Comparison of ENCODE assay signal across 14 cellular contexts in genomic region chr7:127798023-127798422, GRCh38.
DNase-seq lines count a peak whose midpoint lies in the region; ATAC-seq and TF ChIP-seq lines count a peak whose summit lies in the region.
"Had no signal": no experiment of that assay in that cellular context is flagged by ENCODE, and none has a peak within 500 bp of the region (broad histone marks: within the 10 kb centered on the region; RNA-seq: fewer than 3 reads in every experiment).

No MANE protein-coding gene starts in this region.

- peaks cover 7% of the 10 kb centered on the region for H3K4me1 Mint-ChIP-seq in HFFc6 (ENCODE audit: low read depth)

- H3K4me1 ChIP-seq in heart left ventricle, result peaks cover 0 to 48% (median 20%) of the 10 kb centered on the region in 12 donors
- peaks cover 39% of the 10 kb centered on the region for H3K4me1 ChIP-seq in adipocyte (ENCODE audit: control insufficient read depth, insufficient read depth, low read length)
- H3K4me1 ChIP-seq in uterus, result no peaks in the 10 kb centered on the region
- H3K4me1 ChIP-seq: foreskin keratinocyte had no signal

- no peak for TF ChIP-seq POLR2A in heart left ventricle (IDR thresholded peaks at IDR 0.05)
- no peak for TF ChIP-seq POLR2A in uterus (IDR thresholded peaks at IDR 0.05)

- H3K4me3 ChIP-seq in heart left ventricle, result no peak overlapping the region
- H3K4me3 ChIP-seq in adipocyte (ENCODE audit: low read length), result no peak overlapping the region
- H3K4me3 ChIP-seq in fibroblast of villous mesenchyme (ENCODE audit: low read depth, low read length), result no peak overlapping the region
- no peak overlapping the region for H3K4me3 ChIP-seq in uterus

- ATAC-seq in heart left ventricle (no peak), left ventricle myocardium superior (no peak)
- ATAC-seq: activated CD4-positive, CD25-positive, alpha-beta regulatory T cell treated with anti-CD3 and anti-CD28 coated beads, Interleukin-2, amount 50 U/mL, for 24 hours; foreskin keratinocyte; naive thymus-derived CD8-positive, alpha-beta T cell had no signal

- H3K9me3 ChIP-seq in heart left ventricle (no peaks in the 10 kb centered on the region), adipocyte (ENCODE audit: control insufficient read depth, low read length) (no peaks in the 10 kb centered on the region), uterus (no peaks in the 10 kb centered on the region)

- peaks cover 3% of the 10 kb centered on the region; the same call in 1 of the 2 replicates for H3K27me3 Mint-ChIP-seq in HFFc6 (ENCODE audit: insufficient read depth)
- H3K27me3 Mint-ChIP-seq: IgD-negative memory B cell; naive thymus-derived CD8-positive, alpha-beta T cell had no signal

- 67 to 80% (median 79%) methylated on average over 3 of the region's 3 CpGs for WGBS in heart left ventricle, 4 donors

- H3K27me3 ChIP-seq in heart left ventricle (no peaks in the 10 kb centered on the region), adipocyte (replicated peaks; ENCODE audit: control insufficient read depth, insufficient read depth, low read length) (no peaks in the 10 kb centered on the region), uterus (no peaks in the 10 kb centered on the region)
- H3K27me3 ChIP-seq: foreskin keratinocyte had no signal

- TF ChIP-seq CTCF in heart left ventricle (IDR thresholded peaks at IDR 0.05), result no peak
- TF ChIP-seq CTCF in fibroblast of villous mesenchyme (IDR thresholded peaks at IDR 0.05; ENCODE audit: insufficient read depth, low read depth, low read length), result no peak
- no peak for TF ChIP-seq CTCF in uterus (IDR thresholded peaks at IDR 0.05)
- no peak for TF ChIP-seq CTCF in HFFc6 (IDR thresholded peaks at IDR 0.05)

- H3K36me3 Mint-ChIP-seq in HFFc6 (ENCODE audit: low read depth), result no peaks in the 10 kb centered on the region

- H3K9ac ChIP-seq in adipocyte (ENCODE audit: low read length), result no peak overlapping the region

- H3K4me3 Mint-ChIP-seq in HFFc6, result no peak overlapping the region
- H3K4me3 Mint-ChIP-seq: IgD-negative memory B cell; naive thymus-derived CD8-positive, alpha-beta T cell had no signal

- no peaks in the 10 kb centered on the region for H3K9me3 Mint-ChIP-seq in HFFc6
- H3K9me3 Mint-ChIP-seq: IgD-negative memory B cell; naive thymus-derived CD8-positive, alpha-beta T cell had no signal

- intact Hi-C loops in heart left ventricle (cut with DNase I) (no loop called here), left ventricle myocardium superior (cut with micrococcal nuclease) (no loop called here), uterus (cut with DNase I; ENCODE audit: low total_unique reads) (no loop called here)

- DNase-seq in heart left ventricle (peak in 3 of 5 donors; percentile 21 to 38 (median 23)), left ventricle myocardium superior (no peak), adipocyte (ENCODE audit: low read depth) (peak; percentile 36), fibroblast of villous mesenchyme (ENCODE audit: low read depth) (peak; percentile 30), uterus (peak; percentile 20 to 35), COLO829 (ENCODE audit: low spot score) (no peak), cerebellar cortex (ENCODE audit: low spot score) (no peak), HFFc6 (no peak)
- DNase-seq: foreskin keratinocyte; naive thymus-derived CD8-positive, alpha-beta T cell; NCI-H1436 treated with DMSO at 0.1 percent for 48 hours; T-helper 1 cell had no signal

- no peak overlapping the region; the same call in 1 of the 2 replicates for H3K27ac Mint-ChIP-seq in HFFc6
- H3K27ac Mint-ChIP-seq: IgD-negative memory B cell had no signal

- H3K36me3 ChIP-seq in heart left ventricle, result no peaks in the 10 kb centered on the region
- H3K36me3 ChIP-seq in adipocyte (ENCODE audit: control insufficient read depth, insufficient read depth, low read length, severe bottlenecking), result no peaks in the 10 kb centered on the region
- H3K36me3 ChIP-seq in uterus, result no peaks in the 10 kb centered on the region

- H3K27ac ChIP-seq in heart left ventricle (no peak overlapping the region), uterus (no peak overlapping the region)
- H3K27ac ChIP-seq: foreskin keratinocyte had no signal

Comparison
In these comparisons a context has a peak if more than half of its experiments do, and no peak if none do; other contexts are left out.
1. DNase-seq: peak in heart left ventricle (3 of 5), adipocyte (single experiment), fibroblast of villous mesenchyme (single experiment) and uterus (2 of 2); none in left ventricle myocardium superior (single experiment), COLO829 (single experiment), cerebellar cortex (single experiment) and HFFc6 (single experiment).